ENCODE assay signal across 28 cellular contexts in genomic region chr2:102010767-102011351, GRCh38. TPM values are rescaled to one million over a fixed set of nuclear protein-coding genes. Genes with fewer than 3 reads are reported as not detected.
DNase-seq lines count a peak whose midpoint lies in the region; ATAC-seq, FAIRE-seq and TF ChIP-seq lines count a peak whose summit lies in the region.
"Had no signal": no experiment of that assay in that cellular context is flagged by ENCODE, and none has a peak within 500 bp of the region (broad histone marks: within the 10 kb centered on the region; RNA-seq: fewer than 3 reads in every experiment).

No MANE protein-coding gene starts in this region.

- ATAC-seq in activated CD4-positive, CD25-positive, alpha-beta regulatory T cell treated with anti-CD3 and anti-CD28 coated beads, Interleukin-2, amount 50 U/mL, for 24 hours = peak; percentile 44 to 57
- ATAC-seq in HG02642 (IDR thresholded peaks at IDR 0.05; ENCODE audit: poor library complexity, unreplicated experiment) (no peak), gastroesophageal sphincter (no peak)
- ATAC-seq: activated CD8-positive, alpha-beta T cell treated with anti-CD3 and anti-CD28 coated beads, Interleukin-2, amount 10 ng/mL, durations not matched to agents 7 days and 5 days; effector memory CD8-positive, alpha-beta T cell had no signal

- peak overlapping the region; percentile 14 to 77 for H3K4me3 Mint-ChIP-seq in CD14-positive monocyte
- H3K4me3 Mint-ChIP-seq: activated CD8-positive, alpha-beta T cell treated with anti-CD3 and anti-CD28 coated beads, Interleukin-2, amount 10 ng/mL, durations not matched to agents 7 days and 5 days; central memory CD8-positive, alpha-beta T cell; effector memory CD8-positive, alpha-beta T cell had no signal

- no peak for TF ChIP-seq EP300 in gastroesophageal sphincter (IDR thresholded peaks at IDR 0.05)

- peaks cover 0 to 2% (median 0%) of the 10 kb centered on the region in 3 donors for H3K4me1 ChIP-seq in gastroesophageal sphincter
- H3K4me1 ChIP-seq: BE2C, parathyroid adenoma, Peyer's patch had no signal

- no peaks in the 10 kb centered on the region for H3K9me3 ChIP-seq in gastroesophageal sphincter
- H3K9me3 ChIP-seq: BE2C, heart left ventricle, lower lobe of right lung, Peyer's patch, suprapubic skin had no signal

- H3K36me3 Mint-ChIP-seq in CD14-positive monocyte = peaks cover 6 to 8% of the 10 kb centered on the region in 2 donors

- DNase-seq in activated CD4-positive, CD25-positive, alpha-beta regulatory T cell treated with anti-CD3 and anti-CD28 coated beads, Interleukin-2, amount 50 U/mL, for 72 hours = no peak
- DNase-seq in CD14-positive monocyte (ENCODE audit: low spot score) (no peak), OCI-M1 (lab: John Stamatoyannopoulos, UW) (peak; percentile 1), lung microvascular endothelial cell (ENCODE audit: low read depth in 2 of 2) (peak; percentile 64 to 66), GM12892 (ENCODE audit: insufficient read length) (no peak)
- DNase-seq: activated CD8-positive, alpha-beta T cell treated with anti-CD3 and anti-CD28 coated beads, Interleukin-2, amount 10 ng/mL, durations not matched to agents 7 days and 5 days; activated effector memory CD4-positive, alpha-beta T cell treated with anti-CD3 and anti-CD28 coated beads, Interleukin-2, amount 50 U/mL, for 16 hours; anterior cingulate cortex; BE2C; effector memory CD8-positive, alpha-beta T cell; GDM1; heart left ventricle; Karpas-422; lower lobe of right lung; NCI-H1436; NCI-H2171 treated with DMSO at 0.1 percent for 48 hours; NCI-H69; Peyer's patch; stimulated activated CD4-positive, alpha-beta T cell treated with anti-CD3 and anti-CD28 coated beads, Interleukin-4, amount 100 ng/mL, for 24 hours had no signal

- FAIRE-seq in GM12892 (lab: Jason Lieb, UNC) = no peak

- no peak overlapping the region for H3K4me3 ChIP-seq in gastroesophageal sphincter
- H3K4me3 ChIP-seq: heart left ventricle, lower lobe of right lung, Peyer's patch, skin epidermis, suprapubic skin had no signal

- H3K9me3 Mint-ChIP-seq in CD14-positive monocyte = peaks cover 0 to 20% (median 6%) of the 10 kb centered on the region in 7 donors
- H3K9me3 Mint-ChIP-seq: central memory CD8-positive, alpha-beta T cell; effector memory CD8-positive, alpha-beta T cell had no signal

- TF ChIP-seq POLR2A in GM12892 (IDR thresholded peaks at IDR 0.05; ENCODE audit: low read depth, low read length) = no peak
- no peak for TF ChIP-seq POLR2A in gastroesophageal sphincter (IDR thresholded peaks at IDR 0.05)

- H3K27me3 ChIP-seq in gastroesophageal sphincter = no peaks in the 10 kb centered on the region
- H3K27me3 ChIP-seq: BE2C, heart left ventricle, Peyer's patch, suprapubic skin had no signal

- H3K27ac Mint-ChIP-seq in CD14-positive monocyte = peak overlapping the region; percentile 43 to 97 (median 87)
- H3K27ac Mint-ChIP-seq: activated CD8-positive, alpha-beta T cell treated with anti-CD3 and anti-CD28 coated beads, Interleukin-2, amount 10 ng/mL, durations not matched to agents 7 days and 5 days; effector memory CD8-positive, alpha-beta T cell had no signal

- intact Hi-C loops in CD14-positive monocyte (cut with micrococcal nuclease) = no loop called here

- WGBS in gastroesophageal sphincter (ENCODE audit: low coverage in 1 of 2), 2 donors = 77 to 87% methylated on average over 6 of the region's 6 CpGs

- no peaks in the 10 kb centered on the region for H3K36me3 ChIP-seq in gastroesophageal sphincter
- H3K36me3 ChIP-seq: BE2C, heart left ventricle, lower lobe of right lung, Peyer's patch, suprapubic skin had no signal

- H3K4me1 Mint-ChIP-seq in CD14-positive monocyte = peaks cover 34% of the 10 kb centered on the region

- TF ChIP-seq CTCF in CD14-positive monocyte (IDR thresholded peaks at IDR 0.05) (no peak), gastroesophageal sphincter (IDR thresholded peaks at IDR 0.05) (no peak)

- no peak overlapping the region for H3K27ac ChIP-seq in gastroesophageal sphincter
- H3K27ac ChIP-seq: lower lobe of right lung, parathyroid adenoma, Peyer's patch, suprapubic skin had no signal

- H3K27me3 Mint-ChIP-seq in CD14-positive monocyte (ENCODE audit: low read depth in 3 of 3) = peaks cover 2% of the 10 kb centered on the region in 3 donors
- H3K27me3 Mint-ChIP-seq: central memory CD8-positive, alpha-beta T cell had no signal

RNA-seq across cellular contexts. Expression of gene IL1R2, which starts 19.1 kb away (rescaled TPM):
- polyA plus RNA-seq in CD14-positive monocyte = 10 to 100 TPM in 1 of 2 donors, 1 to 10 TPM in 1; 6.2 to 12.0 TPM
- total RNA-seq in lung microvascular endothelial cell (0.20 and 0.22 TPM in 2 replicates), gastroesophageal sphincter (10 to 100 TPM in 2 of 4 donors, 1 to 10 TPM in 2; 1.1 to 25.2 (median 10.0) TPM)
- 1.1 TPM for polyA plus RNA-seq in GM12892 (2012; ENCODE audit: missing spikeins)
- total RNA-seq: A172; activated CD8-positive, alpha-beta T cell treated with anti-CD3 and anti-CD28 coated beads, Interleukin-2, amount 10 ng/mL, durations not matched to agents 7 days and 5 days; myocyte had no signal

Comparison
In these comparisons a context has a peak if more than half of its experiments do, and no peak if none do; other contexts are left out.
1. ATAC-seq: peak in activated CD4-positive, CD25-positive, alpha-beta regulatory T cell treated with anti-CD3 and anti-CD28 coated beads, Interleukin-2, amount 50 U/mL, for 24 hours (2 of 2); none in HG02642 (single experiment) and gastroesophageal sphincter (single experiment).
2. DNase-seq: peak in OCI-M1 (single experiment) and lung microvascular endothelial cell (2 of 2); none in activated CD4-positive, CD25-positive, alpha-beta regulatory T cell treated with anti-CD3 and anti-CD28 coated beads, Interleukin-2, amount 50 U/mL, for 72 hours (single experiment), CD14-positive monocyte (single experiment) and GM12892 (single experiment).